In genomic region chr16:85514601-85515318, GRCh38 we compare ENCODE assay signal across 8 cellular contexts.
DNase-seq lines count a peak whose midpoint lies in the region; ATAC-seq and TF ChIP-seq lines count a peak whose summit lies in the region.

No MANE protein-coding gene starts in this region.

- no peak overlapping the region for H3K27ac Mint-ChIP-seq in CD8-positive, alpha-beta T cell

- no peaks in the 10 kb centered on the region for H3K27me3 ChIP-seq in CD8-positive, alpha-beta T cell (ENCODE audit: insufficient read depth, low read length)

- H3K4me1 ChIP-seq in CD8-positive, alpha-beta T cell (ENCODE audit: insufficient read depth, low read length), result peaks cover 4% of the 10 kb centered on the region

- intact Hi-C loops in posterior cingulate gyrus (cut with DNase I), result no loop called here
- intact Hi-C loops in CD8-positive, alpha-beta T cell (cut with DNase I, micrococcal nuclease), result no loop called here

- H3K27me3 Mint-ChIP-seq in CD8-positive, alpha-beta T cell (ENCODE audit: low read depth), result no peaks in the 10 kb centered on the region

- TF ChIP-seq CTCF in RWPE1 (conservative IDR thresholded peaks at IDR 0.05; ENCODE audit: low read depth), result no peak
- TF ChIP-seq CTCF in CD8-positive, alpha-beta T cell (IDR thresholded peaks at IDR 0.05), result no peak

- H3K9me3 Mint-ChIP-seq in CD8-positive, alpha-beta T cell, result no peaks in the 10 kb centered on the region

- peak; percentile 83 for DNase-seq in Caki2 (ENCODE audit: low read depth)
- DNase-seq in RWPE1 (ENCODE audit: low spot score), result peak; percentile 92
- peak; percentile 50 for DNase-seq in foreskin melanocyte
- peak; percentile 29 to 93 (median 50) for DNase-seq in posterior cingulate gyrus
- no peak for DNase-seq in CD8-positive, alpha-beta T cell
- DNase-seq in activated gamma-delta T cell (lab: John Stamatoyannopoulos, UW), result no peak
- no peak for DNase-seq in stimulated activated naive CD4-positive, alpha-beta T cell (lab: John Stamatoyannopoulos, UW)

- no peaks in the 10 kb centered on the region for H3K36me3 ChIP-seq in CD8-positive, alpha-beta T cell (ENCODE audit: insufficient read depth, low read length)

- H3K36me3 Mint-ChIP-seq in CD8-positive, alpha-beta T cell, result no peaks in the 10 kb centered on the region

- in situ Hi-C loops in Caki2 (cut with HindIII; ENCODE audit: low pct_unique_long_range_greater_than_20kb, low sequenced_read_pairs), result no loop called here

- no peak overlapping the region for H3K4me3 Mint-ChIP-seq in CD8-positive, alpha-beta T cell

- H3K27ac ChIP-seq in RWPE1, result peak overlapping the region; percentile 98
- no peak overlapping the region for H3K27ac ChIP-seq in CD8-positive, alpha-beta T cell (ENCODE audit: low read depth, low read length)

- H3K9me3 ChIP-seq in CD8-positive, alpha-beta T cell (ENCODE audit: low read length), result no peaks in the 10 kb centered on the region

- no peak for ATAC-seq in CD8-positive, alpha-beta T cell
- no peak for ATAC-seq in GM19023 (IDR thresholded peaks at IDR 0.05; ENCODE audit: unreplicated experiment)

- peaks cover 6% of the 10 kb centered on the region for H3K4me1 Mint-ChIP-seq in CD8-positive, alpha-beta T cell (ENCODE audit: low read depth)

- no peak overlapping the region for H3K4me3 ChIP-seq in CD8-positive, alpha-beta T cell (ENCODE audit: low read depth, low read length)

- CTCF ChIA-PET in RWPE1 (lab: Yijun Ruan, JAX), result interaction anchor here (0.6 to 1.4 kb wide), 5 partner anchors 29 to 94 kb away, joined by 3 to 7 read pairs (median 5); no protein-coding TSS in a partner anchor
- CTCF ChIA-PET in CD8-positive, alpha-beta T cell (lab: Charles Lee), result no interaction called here

- POLR2A ChIA-PET in RWPE1 (lab: Yijun Ruan, JAX; ENCODE audit: low non-redundant PET), result interaction anchor here (0.5 kb wide), 1 partner anchor 42 kb away, joined by 10 read pairs; no protein-coding TSS in a partner anchor
- POLR2A ChIA-PET in CD8-positive, alpha-beta T cell (lab: Charles Lee), result no interaction called here

Comparison
In these comparisons a context has a peak if more than half of its experiments do, and no peak if none do; other contexts are left out.
1. DNase-seq: peak in Caki2 (single experiment), RWPE1 (single experiment), foreskin melanocyte (single experiment) and posterior cingulate gyrus (10 of 10); none in CD8-positive, alpha-beta T cell (0 of 7), activated gamma-delta T cell (single experiment) and stimulated activated naive CD4-positive, alpha-beta T cell (0 of 6).